8 cellular contexts compared by ENCODE assay signal in genomic region chr10:87342249-87342703, GRCh38. TPM values are rescaled to one million over a fixed set of nuclear protein-coding genes. Genes with fewer than 3 reads are reported as not detected.
DNase-seq lines count a peak whose midpoint lies in the region; ATAC-seq and TF ChIP-seq lines count a peak whose summit lies in the region.
"Not testable (repeated sequence)": the region's sequence is repeated elsewhere in the genome, so short reads cannot be mapped to it uniquely, and the experiment has no call there.

No MANE protein-coding gene starts in this region.

- H3K36me3 Mint-ChIP-seq in chondrocyte (ENCODE audit: low read depth), result not testable (repeated sequence)

- H3K4me3 ChIP-seq in kidney epithelial cell (ENCODE audit: low read depth, low read length), result peak overlapping the region; percentile 62

- H3K36me3 ChIP-seq in kidney epithelial cell (ENCODE audit: control insufficient read depth, insufficient read depth, low read length), result not testable (repeated sequence)

- peak overlapping the region; percentile 95 for H3K27ac Mint-ChIP-seq in chondrocyte (ENCODE audit: unreplicated experiment)

- TF ChIP-seq CTCF in chondrocyte (IDR thresholded peaks at IDR 0.05); kidney epithelial cell (IDR thresholded peaks at IDR 0.05; ENCODE audit: insufficient read depth, low read length, poor library complexity, severe bottlenecking): not testable (repeated sequence)

- H3K9me3 Mint-ChIP-seq in chondrocyte (ENCODE audit: low read depth), result not testable (repeated sequence)

- DNase-seq in AML-193 (lab: John Stamatoyannopoulos, UW) (peak; percentile 9 to 20), GM19238 (ENCODE audit: insufficient read length, low spot score) (peak; percentile 22), NCI-H446 (lab: John Stamatoyannopoulos, UW) (peak; percentile 26 to 64), chondrocyte (ENCODE audit: low spot score) (peak; percentile 95), kidney epithelial cell (ENCODE audit: low read depth) (peak; percentile 72)
- DNase-seq in activated CD4-positive, alpha-beta T cell treated with anti-CD3 and anti-CD28 coated beads for 24 hours (ENCODE audit: low read depth in 2 of 2), result peak; percentile 58 to 66
- DNase-seq in stimulated activated CD4-positive, alpha-beta T cell treated with anti-CD3 and anti-CD28 coated beads, Interleukin-12 subunit alpha, Interleukin-12 subunit beta, amount 100 ng/mL, for 48 hours (ENCODE audit: low read depth in 2 of 3, low spot score in 1 of 3), result peak; percentile 63 to 74 (median 69)

- H3K4me1 Mint-ChIP-seq in chondrocyte (ENCODE audit: low read depth), result peaks cover 23% of the 10 kb centered on the region

- peak; percentile 91 for ATAC-seq in HG03378 (IDR thresholded peaks at IDR 0.05; ENCODE audit: unreplicated experiment)

- H3K4me3 Mint-ChIP-seq in chondrocyte (ENCODE audit: unreplicated experiment), result peak overlapping the region; percentile 80

- H3K27me3 Mint-ChIP-seq in chondrocyte (ENCODE audit: low read depth), result not testable (repeated sequence)

- H3K27me3 ChIP-seq in kidney epithelial cell (ENCODE audit: control insufficient read depth, insufficient read depth, low read length), result not testable (repeated sequence)

RNA-seq across cellular contexts. Expression of gene NUTM2D, which starts 15.3 kb away (rescaled TPM):
- total RNA-seq in chondrocyte, result 3.2 to 8.3 TPM (median 3.7 TPM) in 3 replicates
- total RNA-seq in kidney epithelial cell, result 2.4 and 4.0 TPM in 2 replicates

Comparison
In these comparisons a context has a peak if more than half of its experiments do, and no peak if none do; other contexts are left out.
1. Peak in every context shown above with its lines: DNase-seq, ATAC-seq and H3K4me3 ChIP-seq.
2. DNase-seq: peak in every context shown above with its lines; median percentile 95 in chondrocyte; 72 in kidney epithelial cell; 69 in stimulated activated CD4-positive, alpha-beta T cell treated with anti-CD3 and anti-CD28 coated beads, Interleukin-12 subunit alpha, Interleukin-12 subunit beta, amount 100 ng/mL, for 48 hours; 62 in activated CD4-positive, alpha-beta T cell treated with anti-CD3 and anti-CD28 coated beads for 24 hours; 45 in NCI-H446; 22 in GM19238; 14 in AML-193.